In genomic region chr4:25330905-25331816, GRCh38 we compare ENCODE assay signal across 8 cellular contexts. TPM values are rescaled to one million over a fixed set of nuclear protein-coding genes. Genes with fewer than 3 reads are reported as not detected.
DNase-seq lines count a peak whose midpoint lies in the region; ATAC-seq, FAIRE-seq and TF ChIP-seq lines count a peak whose summit lies in the region.

No MANE protein-coding gene starts in this region.

- no peak overlapping the region for H2AFZ ChIP-seq in KMS-11 (ENCODE audit: low read depth)

- H3K36me3 ChIP-seq in KMS-11 (ENCODE audit: insufficient read depth): no peaks in the 10 kb centered on the region

- peak overlapping the region; percentile 79 for H3K4me2 ChIP-seq in KMS-11

- H3K4me3 ChIP-seq in KMS-11 (IDR thresholded peaks at IDR 0.05; ENCODE audit: insufficient read depth, low read depth, low read length): no peak overlapping the region

- TF ChIP-seq CTCF in KMS-11 (conservative IDR thresholded peaks at IDR 0.05; ENCODE audit: low read depth, low read length): no peak

- peak; percentile 79 for ATAC-seq in GM21515 (IDR thresholded peaks at IDR 0.05; ENCODE audit: unreplicated experiment)

- no peak overlapping the region; the same call in 1 of the 2 replicates for H3K9ac ChIP-seq in KMS-11

- peak overlapping the region; percentile 42; the same call in 1 of the 2 replicates for H3K27ac ChIP-seq in KMS-11

- peaks cover 15% of the 10 kb centered on the region for H3K4me1 ChIP-seq in KMS-11 (ENCODE audit: low read depth, poor library complexity, severe bottlenecking)

- peak; percentile 67 for FAIRE-seq in GM12892 (lab: Jason Lieb, UNC)

- H3K27me3 ChIP-seq in KMS-11 (ENCODE audit: insufficient read depth, low read depth): no peaks in the 10 kb centered on the region

- TF ChIP-seq POLR2A in GM12892 (IDR thresholded peaks at IDR 0.05; ENCODE audit: low read depth, low read length): no peak

- H3K79me2 ChIP-seq in KMS-11 (ENCODE audit: insufficient read depth, low read depth): no peaks in the 10 kb centered on the region

- no peak for DNase-seq in GM12892 (ENCODE audit: insufficient read length)
- DNase-seq in lung microvascular endothelial cell (ENCODE audit: low read depth in 2 of 2): peak; percentile 20 to 40
- no peak for DNase-seq in kidney glomerular epithelial cell (lab: John Stamatoyannopoulos, UW)
- no peak for DNase-seq in NCI-H1417 treated with DMSO at 0.1 percent for 48 hours (lab: John Stamatoyannopoulos, UW)
- DNase-seq in HuH-7.5 (ENCODE audit: low spot score): no peak
- DNase-seq in NCI-H2171 (lab: John Stamatoyannopoulos, UW): no peak

- no peaks in the 10 kb centered on the region for H4K20me1 ChIP-seq in KMS-11 (ENCODE audit: insufficient read depth)

RNA-seq across cellular contexts. Expression of gene ZCCHC4, which starts 18.6 kb away (rescaled TPM):
- 9.8 TPM for polyA plus RNA-seq in GM12892 (2012; ENCODE audit: missing spikeins)
- total RNA-seq in lung microvascular endothelial cell: 4.1 and 6.7 TPM in 2 replicates

RNA-seq across cellular contexts. Expression of gene ANAPC4, which starts 45.9 kb away (rescaled TPM):
- 22.2 TPM for polyA plus RNA-seq in GM12892 (2012; ENCODE audit: missing spikeins)
- total RNA-seq in lung microvascular endothelial cell: 16.8 and 20.8 TPM in 2 replicates

Comparison
In these comparisons a context has a peak if more than half of its experiments do, and no peak if none do; other contexts are left out.
1. DNase-seq: peak in lung microvascular endothelial cell (2 of 2); none in GM12892 (single experiment), kidney glomerular epithelial cell (single experiment), NCI-H1417 treated with DMSO at 0.1 percent for 48 hours (single experiment), HuH-7.5 (single experiment) and NCI-H2171 (single experiment).